Comparison of ENCODE assay signal across 26 cellular contexts in the genomic region with DNA sequence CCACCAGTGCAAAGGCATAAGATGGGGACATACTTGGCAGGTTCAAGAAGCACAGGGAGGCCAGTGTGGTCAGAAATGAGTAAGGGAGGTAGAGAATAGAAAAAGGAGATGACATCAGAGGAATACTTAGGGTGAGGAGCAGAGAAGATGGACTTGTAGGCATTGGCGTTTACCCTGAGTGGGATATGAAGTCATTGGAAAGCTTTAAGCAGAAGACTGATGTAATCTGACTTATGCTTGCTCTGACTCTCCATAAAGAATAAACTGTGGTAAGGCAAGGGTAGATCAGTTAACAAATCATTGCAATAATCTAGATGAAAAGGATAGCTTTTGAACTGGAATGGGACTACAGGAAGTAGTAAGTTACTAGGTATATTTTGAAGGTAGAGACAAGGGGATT.
"Had no signal": no experiment of that assay in that cellular context is flagged by ENCODE, and none has a peak within 500 bp of the region (broad histone marks: within the 10 kb centered on the region; RNA-seq: fewer than 3 reads in every experiment).

No MANE protein-coding gene starts in this region.

- H3K9me3 ChIP-seq: ascending aorta, MG63, SJCRH30 had no signal

- H3K4me3 ChIP-seq: ascending aorta, cardiac muscle cell, MG63, SJCRH30, SK-N-MC had no signal

- DNase-seq: activated CD4-positive, alpha-beta T cell treated with anti-CD3 and anti-CD28 coated beads, Interleukin-2, amount 10 ng/mL, durations not matched to agents 24 days and 14 days; activated CD4-positive, alpha-beta T cell treated with anti-CD3 and anti-CD28 coated beads, Interleukin-2, amount 50 U/mL, for 4 hours; activated CD8-positive, alpha-beta T cell treated with anti-CD3 and anti-CD28 coated beads for 36 hours; activated gamma-delta T cell; activated naive CD4-positive, alpha-beta T cell treated with Interleukin-2 at 50 U/mL for 16 hours; activated naive CD8-positive, alpha-beta T cell treated with anti-CD3 and anti-CD28 coated beads, Interleukin-2, amount 10 ng/mL, durations not matched to agents 7 days and 5 days; activated T-cell treated with anti-CD3 and anti-CD28 coated beads, Interleukin-2, amount 50 U/mL, for 1 hour; activated T-cell treated with anti-CD3 and anti-CD28 coated beads, Interleukin-2, amount 50 U/mL, for 72 hours; amygdala; Kasumi-1; MG63; NCI-H1048; NCI-H1436 treated with DMSO at 0.1 percent for 48 hours; NCI-H1694 treated with DMSO at 0.1 percent for 48 hours; NCI-H2029; NCI-H2171; NCI-H510A; NCI-H526; NCI-H748 treated with DMSO at 0.1 percent for 48 hours; NK-92 treated with Interleukin-12 subunit alpha and Interleukin-12 subunit beta, amount 100 ng/mL, for 24 hours; Right ventricle myocardium superior; SJCRH30; T1000 had no signal

- H3K27ac ChIP-seq: ascending aorta, cardiac muscle cell, SJCRH30, SK-N-MC had no signal

- H3K4me1 ChIP-seq: ascending aorta, SJCRH30 had no signal

- ATAC-seq: activated CD8-positive, alpha-beta T cell treated with anti-CD3 and anti-CD28 coated beads for 36 hours; activated T-cell treated with anti-CD3 and anti-CD28 coated beads, Interleukin-2, amount 50 U/mL, for 72 hours had no signal

- H3K36me3 ChIP-seq: ascending aorta, cardiac muscle cell, MG63, SJCRH30 had no signal

- H3K27me3 ChIP-seq: ascending aorta, cardiac muscle cell, MG63, SJCRH30 had no signal
